In the genomic region with DNA sequence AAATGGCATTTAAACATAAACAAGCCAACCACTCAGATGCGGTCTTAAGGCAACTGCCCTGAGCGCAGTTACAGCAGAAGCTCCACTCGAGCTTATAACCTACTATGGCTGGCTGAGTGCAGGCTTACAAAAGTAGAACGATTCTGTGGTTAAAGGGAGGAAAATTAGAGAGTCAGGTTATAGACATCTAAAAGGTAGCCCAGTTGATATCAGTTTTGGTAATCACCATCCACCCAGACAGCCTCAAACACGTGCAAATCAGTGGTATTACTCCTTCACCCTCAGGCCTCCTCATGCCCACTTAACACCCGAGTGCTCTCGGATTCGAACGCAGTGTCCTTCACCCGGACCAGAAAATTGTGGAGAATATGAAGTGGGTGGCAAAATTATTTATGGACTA, we compare ENCODE assay signal across 10 cellular contexts. TPM values are rescaled to one million over a fixed set of nuclear protein-coding genes. Genes with fewer than 3 reads are reported as not detected.
A peak's percentile ranks its signal among the peaks of the same experiment; 100 is the strongest.
DNase-seq lines count a peak whose midpoint lies in the region; ATAC-seq and TF ChIP-seq lines count a peak whose summit lies in the region.
"Had no signal": no experiment of that assay in that cellular context is flagged by ENCODE, and none has a peak within 500 bp of the region (broad histone marks: within the 10 kb centered on the region; RNA-seq: fewer than 3 reads in every experiment).

No MANE protein-coding gene starts in this region.

- WGBS in urinary bladder = 53% methylated on average over 10 of the region's 10 CpGs

- intact Hi-C loops in activated CD8-positive, alpha-beta T cell treated with anti-CD3 and anti-CD28 coated beads for 36 hours (cut with micrococcal nuclease) = loop anchor here (5.0 kb wide), 3 partner anchors 58 to 407 kb away; no protein-coding TSS in a partner anchor
- intact Hi-C loops in left colon (cut with DNase I, micrococcal nuclease) (no loop called here), posterior cingulate gyrus (cut with DNase I) (no loop called here)

- H3K4me3 Mint-ChIP-seq in activated T-cell treated with anti-CD3 and anti-CD28 coated beads, Interleukin-2, amount 50 U/mL, for 72 hours = peak overlapping the region; percentile 100
- H3K4me3 Mint-ChIP-seq in activated CD8-positive, alpha-beta T cell treated with anti-CD3 and anti-CD28 coated beads for 36 hours = peak overlapping the region; percentile 87

- no peaks in the 10 kb centered on the region for H3K9me3 Mint-ChIP-seq in activated T-cell treated with anti-CD3 and anti-CD28 coated beads, Interleukin-2, amount 50 U/mL, for 72 hours
- no peaks in the 10 kb centered on the region for H3K9me3 Mint-ChIP-seq in activated CD8-positive, alpha-beta T cell treated with anti-CD3 and anti-CD28 coated beads for 36 hours

- H3K4me1 Mint-ChIP-seq in activated T-cell treated with anti-CD3 and anti-CD28 coated beads, Interleukin-2, amount 50 U/mL, for 72 hours (ENCODE audit: low read depth) = peaks cover 60% of the 10 kb centered on the region
- peaks cover 31% of the 10 kb centered on the region for H3K4me1 Mint-ChIP-seq in activated CD8-positive, alpha-beta T cell treated with anti-CD3 and anti-CD28 coated beads for 36 hours (ENCODE audit: low read depth)

- no peaks in the 10 kb centered on the region for H3K36me3 ChIP-seq in urinary bladder (ENCODE audit: insufficient read depth)
- H3K36me3 ChIP-seq: tibial nerve had no signal

- peak; percentile 7 to 20 for ATAC-seq in activated T-cell treated with anti-CD3 and anti-CD28 coated beads, Interleukin-2, amount 50 U/mL, for 72 hours (replicated peaks in 1 of 2)
- peak; percentile 5 for ATAC-seq in activated CD8-positive, alpha-beta T cell treated with anti-CD3 and anti-CD28 coated beads for 36 hours
- no peak for ATAC-seq in GM18502 (IDR thresholded peaks at IDR 0.05; ENCODE audit: poor library complexity, unreplicated experiment)
- no peak for ATAC-seq in left colon

- H3K27me3 Mint-ChIP-seq in activated T-cell treated with anti-CD3 and anti-CD28 coated beads, Interleukin-2, amount 50 U/mL, for 72 hours (ENCODE audit: low read depth) = peaks cover 8% of the 10 kb centered on the region
- peaks cover 7% of the 10 kb centered on the region for H3K27me3 Mint-ChIP-seq in activated CD8-positive, alpha-beta T cell treated with anti-CD3 and anti-CD28 coated beads for 36 hours

- POLR2A ChIA-PET in activated CD8-positive, alpha-beta T cell treated with anti-CD3 and anti-CD28 coated beads for 36 hours (lab: Charles Lee) = interaction anchor here (1.0 to 4.3 kb wide), 7 partner anchors 8 to 455 kb away, joined by 3 to 25 read pairs (median 6); a partner anchor contains a TSS

- no peak overlapping the region for H3K27ac ChIP-seq in urinary bladder (ENCODE audit: low read depth)

- H3K4me1 ChIP-seq in urinary bladder (ENCODE audit: insufficient read depth) = peaks cover 3% of the 10 kb centered on the region

- CTCF ChIA-PET in activated CD8-positive, alpha-beta T cell treated with anti-CD3 and anti-CD28 coated beads for 36 hours (lab: Charles Lee) = interaction anchor here (1.1 to 7.0 kb wide), 3 partner anchors 135 to 407 kb away, joined by 3 to 33 read pairs (median 3); no protein-coding TSS in a partner anchor

- H3K9me3 ChIP-seq in iPS-18c (ENCODE audit: control insufficient read depth, insufficient read depth, low read length) = no peaks in the 10 kb centered on the region
- H3K9me3 ChIP-seq: tibial nerve had no signal

- H3K36me3 Mint-ChIP-seq in activated T-cell treated with anti-CD3 and anti-CD28 coated beads, Interleukin-2, amount 50 U/mL, for 72 hours (ENCODE audit: insufficient read depth in 2 of 2) = peaks cover 15 to 29% of the 10 kb centered on the region in 2 donors
- peaks cover 48% of the 10 kb centered on the region for H3K36me3 Mint-ChIP-seq in activated CD8-positive, alpha-beta T cell treated with anti-CD3 and anti-CD28 coated beads for 36 hours (ENCODE audit: low read depth)

- peak overlapping the region; percentile 83 for H3K27ac Mint-ChIP-seq in activated T-cell treated with anti-CD3 and anti-CD28 coated beads, Interleukin-2, amount 50 U/mL, for 72 hours
- H3K27ac Mint-ChIP-seq in activated CD8-positive, alpha-beta T cell treated with anti-CD3 and anti-CD28 coated beads for 36 hours = peak overlapping the region; percentile 84

- TF ChIP-seq CTCF in activated CD8-positive, alpha-beta T cell treated with anti-CD3 and anti-CD28 coated beads for 36 hours (IDR thresholded peaks at IDR 0.05) = no peak

- H3K4me3 ChIP-seq in iPS-18c (ENCODE audit: insufficient read depth, low read depth, low read length) = 0 out of 2 replicates have a peak overlapping the region, but pooled peaks have one; percentile 64
- peak overlapping the region; percentile 72 for H3K4me3 ChIP-seq in urinary bladder (ENCODE audit: low read depth, low read length)

- DNase-seq in activated T-cell treated with anti-CD3 and anti-CD28 coated beads, Interleukin-2, amount 50 U/mL, for 72 hours = peak in 1 of 2 donors; percentile 42
- no peak for DNase-seq in activated T-cell treated with anti-CD3 and anti-CD28 coated beads for 4 hours
- DNase-seq in activated CD8-positive, alpha-beta T cell treated with anti-CD3 and anti-CD28 coated beads for 36 hours = peak; percentile 52
- DNase-seq in left colon = no peak
- DNase-seq in posterior cingulate gyrus = no peak
- DNase-seq: nucleus accumbens had no signal

RNA-seq across cellular contexts. Expression of a gene that starts 3.1 kb away (rescaled TPM):
- total RNA-seq in activated T-cell treated with anti-CD3 and anti-CD28 coated beads, Interleukin-2, amount 50 U/mL, for 72 hours = 100 to 1,000 TPM; 130 to 175 TPM
- total RNA-seq in activated CD8-positive, alpha-beta T cell treated with anti-CD3 and anti-CD28 coated beads for 36 hours = 100 to 1,000 TPM; 178 to 182 TPM
- 9.5 TPM for total RNA-seq in urinary bladder
- 7.7 TPM for polyA plus RNA-seq in urinary bladder
- 1 to 10 TPM; 1.4 to 2.3 TPM for total RNA-seq in left colon

Comparison
In these comparisons a context has a peak if more than half of its experiments do, and no peak if none do; other contexts are left out.
1. ATAC-seq: peak in activated T-cell treated with anti-CD3 and anti-CD28 coated beads, Interleukin-2, amount 50 U/mL, for 72 hours (2 of 2) and activated CD8-positive, alpha-beta T cell treated with anti-CD3 and anti-CD28 coated beads for 36 hours (single experiment); none in GM18502 (single experiment) and left colon (single experiment).
2. RNA of a gene that starts 3.1 kb away (total RNA-seq): 178 to 182 TPM in activated CD8-positive, alpha-beta T cell treated with anti-CD3 and anti-CD28 coated beads for 36 hours and 130 to 175 TPM in activated T-cell treated with anti-CD3 and anti-CD28 coated beads, Interleukin-2, amount 50 U/mL, for 72 hours; 9.5 TPM in urinary bladder (single experiment) and 1.4 to 2.3 TPM in left colon; every median in the first group is over 10 times any median in the second.